1 cellular context compared by ENCODE assay signal in genomic region chr12:64781374-64782029, GRCh38.
TF ChIP-seq lines count a peak whose summit lies in the region.

No MANE protein-coding gene starts in this region.

TF ChIP-seq in HCT116, 20 proteins besides CTCF, POLR2A, EP300 and RAD21 (continued from another document):
- TF ChIP-seq, protein P1, sequence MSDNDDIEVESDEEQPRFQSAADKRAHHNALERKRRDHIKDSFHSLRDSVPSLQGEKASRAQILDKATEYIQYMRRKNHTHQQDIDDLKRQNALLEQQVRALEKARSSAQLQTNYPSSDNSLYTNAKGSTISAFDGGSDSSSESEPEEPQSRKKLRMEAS (IDR thresholded peaks at IDR 0.05), result no peak; the same call in 1 of the 2 replicates
- TF ChIP-seq EZH2 (IDR thresholded peaks at IDR 0.05) (no peak), YY1 (IDR thresholded peaks at IDR 0.05; ENCODE audit: extremely low read depth, insufficient replicate concordance, low read depth, low read length) (no peak), EGR1 (IDR thresholded peaks at IDR 0.05; ENCODE audit: low read depth) (no peak), FOSL1 (IDR thresholded peaks at IDR 0.05; ENCODE audit: low read depth) (no peak)
